Comparison of ENCODE assay signal across 8 cellular contexts in genomic region chr1:10724052-10724494, GRCh38.
DNase-seq lines count a peak whose midpoint lies in the region; ATAC-seq and TF ChIP-seq lines count a peak whose summit lies in the region.

No MANE protein-coding gene starts in this region.

- intact Hi-C loops in body of pancreas (cut with DNase I) = no loop called here

- H3K36me3 ChIP-seq in body of pancreas (replicated peaks in 1 of 2; ENCODE audit: insufficient read depth in 1 of 2, low read depth in 2 of 2) (no peaks in the 10 kb centered on the region), lung (ENCODE audit: control insufficient read depth in 2 of 2, insufficient read depth in 2 of 2, low read length in 2 of 2) (no peaks in the 10 kb centered on the region)

- TF ChIP-seq POLR2A in body of pancreas (IDR thresholded peaks at IDR 0.05) = peak in 1 of 3 donors; percentile 10

- H3K27ac ChIP-seq in body of pancreas = peak overlapping the region; percentile 76 to 92 (median 86)
- H3K27ac ChIP-seq in lung (ENCODE audit: low read depth in 1 of 2, low read length in 1 of 2) = peak overlapping the region; percentile 92 to 97

- peak; percentile 80 for ATAC-seq in body of pancreas
- ATAC-seq in lung (ENCODE audit: insufficient read depth, low FRiP score) = peak; percentile 43
- ATAC-seq in GM19397 (IDR thresholded peaks at IDR 0.05; ENCODE audit: unreplicated experiment) = no peak
- ATAC-seq in GM21360 (IDR thresholded peaks at IDR 0.05; ENCODE audit: unreplicated experiment) = no peak

- WGBS in body of pancreas, 2 donors = 14% methylated on average over 12 of the region's 12 CpGs
- 38 to 64% methylated on average over 12 of the region's 12 CpGs for WGBS in lung, 2 donors

- H3K27me3 ChIP-seq in body of pancreas = no peaks in the 10 kb centered on the region
- no peaks in the 10 kb centered on the region for H3K27me3 ChIP-seq in lung (ENCODE audit: control insufficient read depth, insufficient read depth)

- no peak overlapping the region for H3K4me3 ChIP-seq in AG10803 (ENCODE audit: low read length)
- no peak overlapping the region for H3K4me3 ChIP-seq in body of pancreas
- no peak overlapping the region for H3K4me3 ChIP-seq in lung

- DNase-seq in AG10803 (ENCODE audit: low read depth) = peak; percentile 30
- peak; percentile 37 for DNase-seq in NCI-H128 (lab: John Stamatoyannopoulos, UW; ENCODE audit: unreplicated experiment)
- DNase-seq in body of pancreas = peak; percentile 91 to 96 (median 94)
- DNase-seq in lung (ENCODE audit: low spot score) = peak; percentile 88
- DNase-seq in activated T-cell treated with anti-CD3 and anti-CD28 coated beads for 4 hours = no peak
- DNase-seq in activated naive CD4-positive, alpha-beta T cell (lab: John Stamatoyannopoulos, UW) = no peak

- H3K4me1 ChIP-seq in body of pancreas (peaks cover 59% of the 10 kb centered on the region), lung (ENCODE audit: control insufficient read depth in 2 of 2, insufficient read depth in 2 of 2, low read length in 2 of 2) (peaks cover 5 to 39% of the 10 kb centered on the region in 2 donors)

- TF ChIP-seq CTCF in AG10803 (conservative IDR thresholded peaks at IDR 0.05; ENCODE audit: low read length) (no peak), body of pancreas (IDR thresholded peaks at IDR 0.05) (no peak), lung (IDR thresholded peaks at IDR 0.05; ENCODE audit: control extremely low read depth, extremely low read depth) (no peak)

- H3K9me3 ChIP-seq in body of pancreas = no peaks in the 10 kb centered on the region
- H3K9me3 ChIP-seq in lung (ENCODE audit: control insufficient read depth in 2 of 2, insufficient read depth in 1 of 2, low read length in 1 of 2) = no peaks in the 10 kb centered on the region

Comparison
In these comparisons a context has a peak if more than half of its experiments do, and no peak if none do; other contexts are left out.
1. DNase-seq: peak in AG10803 (single experiment), NCI-H128 (single experiment), body of pancreas (4 of 4) and lung (single experiment); none in activated T-cell treated with anti-CD3 and anti-CD28 coated beads for 4 hours (single experiment) and activated naive CD4-positive, alpha-beta T cell (0 of 4).
2. ATAC-seq: peak in body of pancreas (single experiment) and lung (single experiment); none in GM19397 (single experiment) and GM21360 (single experiment).